Comparison of ENCODE assay signal across 9 cellular contexts in the genomic region with DNA sequence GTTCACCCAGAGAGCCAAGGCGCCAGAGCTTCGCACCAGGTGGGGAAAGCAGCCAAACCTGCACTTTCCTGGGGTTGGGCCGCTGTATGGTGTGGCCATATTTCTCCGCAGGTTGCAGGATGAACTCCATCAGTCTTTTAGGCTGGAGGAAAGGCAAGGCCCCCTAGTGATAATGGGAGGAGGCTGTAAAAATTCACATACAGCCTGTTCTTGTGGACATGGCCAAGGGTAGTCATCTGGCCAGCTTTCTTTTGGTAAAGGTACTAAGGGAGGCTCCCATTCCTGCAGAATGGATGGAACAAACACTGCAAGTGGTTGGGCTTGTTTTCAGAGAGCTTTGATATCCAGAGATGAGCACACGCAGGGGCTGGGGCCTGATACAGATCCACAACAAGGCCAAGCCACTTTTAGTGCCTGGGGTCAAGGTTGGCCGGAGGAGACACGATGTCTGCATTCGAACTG. TPM values are rescaled to one million over a fixed set of nuclear protein-coding genes. Genes with fewer than 3 reads are reported as not detected.
DNase-seq lines count a peak whose midpoint lies in the region; ATAC-seq, FAIRE-seq and TF ChIP-seq lines count a peak whose summit lies in the region.
"Had no signal": no experiment of that assay in that cellular context is flagged by ENCODE, and none has a peak within 500 bp of the region (broad histone marks: within the 10 kb centered on the region; RNA-seq: fewer than 3 reads in every experiment).

No MANE protein-coding gene starts in this region.

- H3K9me3 Mint-ChIP-seq in activated T-helper 2 cell treated with anti-CD3 and anti-CD28 coated beads, Interferon-gamma antibody, Interleukin-2, Interleukin-4, amounts not matched to agents 10 μg/mL and 5 μg/mL and 100 μg/mL, durations not matched to agents 14 hours and 24 hours and 36 hours: no peaks in the 10 kb centered on the region
- no peaks in the 10 kb centered on the region for H3K9me3 Mint-ChIP-seq in stimulated activated naive B cell treated with anti-CD40 and anti-IgM and Interleukin-4, amounts not matched to agents 10 μg/mL and 1 μg/mL and 100 μg/mL, for 72 hours

- H3K4me1 Mint-ChIP-seq in activated T-helper 2 cell treated with anti-CD3 and anti-CD28 coated beads, Interferon-gamma antibody, Interleukin-2, Interleukin-4, amounts not matched to agents 10 μg/mL and 5 μg/mL and 100 μg/mL, durations not matched to agents 14 hours and 24 hours and 36 hours (ENCODE audit: low read depth): peaks cover 14% of the 10 kb centered on the region
- peaks cover 3 to 15% of the 10 kb centered on the region in 2 donors for H3K4me1 Mint-ChIP-seq in stimulated activated naive B cell treated with anti-CD40 and anti-IgM and Interleukin-4, amounts not matched to agents 10 μg/mL and 1 μg/mL and 100 μg/mL, for 72 hours

- WGBS in psoas muscle, 3 donors: 80 to 88% (median 83%) methylated on average over 8 of the region's 8 CpGs

- no peak for ATAC-seq in psoas muscle
- ATAC-seq in stimulated activated naive B cell treated with anti-CD40 and anti-IgM and Interleukin-4, amounts not matched to agents 10 μg/mL and 1 μg/mL and 100 μg/mL, for 72 hours (replicated peaks): no peak

- TF ChIP-seq CTCF in right atrium auricular region (IDR thresholded peaks at IDR 0.05) (no peak), psoas muscle (IDR thresholded peaks at IDR 0.05) (no peak)

- H3K36me3 Mint-ChIP-seq in activated T-helper 2 cell treated with anti-CD3 and anti-CD28 coated beads, Interferon-gamma antibody, Interleukin-2, Interleukin-4, amounts not matched to agents 10 μg/mL and 5 μg/mL and 100 μg/mL, durations not matched to agents 14 hours and 24 hours and 36 hours (ENCODE audit: low read depth): no peaks in the 10 kb centered on the region
- H3K36me3 Mint-ChIP-seq in stimulated activated naive B cell treated with anti-CD40 and anti-IgM and Interleukin-4, amounts not matched to agents 10 μg/mL and 1 μg/mL and 100 μg/mL, for 72 hours: peaks cover 4 to 6% of the 10 kb centered on the region in 2 donors

- H3K27me3 Mint-ChIP-seq in activated T-helper 2 cell treated with anti-CD3 and anti-CD28 coated beads, Interferon-gamma antibody, Interleukin-2, Interleukin-4, amounts not matched to agents 10 μg/mL and 5 μg/mL and 100 μg/mL, durations not matched to agents 14 hours and 24 hours and 36 hours (ENCODE audit: low read depth): peaks cover 66% of the 10 kb centered on the region
- H3K27me3 Mint-ChIP-seq in stimulated activated naive B cell treated with anti-CD40 and anti-IgM and Interleukin-4, amounts not matched to agents 10 μg/mL and 1 μg/mL and 100 μg/mL, for 72 hours: peaks cover 43 to 63% of the 10 kb centered on the region in 2 donors

- H3K4me1 ChIP-seq in right atrium auricular region: peaks cover 0 to 20% of the 10 kb centered on the region in 2 donors
- peaks cover 39% of the 10 kb centered on the region for H3K4me1 ChIP-seq in psoas muscle

- no peak overlapping the region for H3K27ac Mint-ChIP-seq in activated T-helper 2 cell treated with anti-CD3 and anti-CD28 coated beads, Interferon-gamma antibody, Interleukin-2, Interleukin-4, amounts not matched to agents 10 μg/mL and 5 μg/mL and 100 μg/mL, durations not matched to agents 14 hours and 24 hours and 36 hours
- H3K27ac Mint-ChIP-seq in stimulated activated naive B cell treated with anti-CD40 and anti-IgM and Interleukin-4, amounts not matched to agents 10 μg/mL and 1 μg/mL and 100 μg/mL, for 72 hours: no peak overlapping the region

- DNase-seq in EH (ENCODE audit: low read depth) (peak; percentile 6), SW480 (ENCODE audit: low spot score) (peak; percentile 34), right atrium auricular region (ENCODE audit: low spot score) (no peak), psoas muscle (no peak), MG63 (no peak), urothelium cell line (ENCODE audit: low spot score) (no peak)
- DNase-seq in activated T-helper 2 cell treated with anti-CD3 and anti-CD28 coated beads, Interferon-gamma antibody, Interleukin-2, Interleukin-4, amounts not matched to agents 10 μg/mL and 5 μg/mL and 100 μg/mL, durations not matched to agents 14 hours and 24 hours and 36 hours (ENCODE audit: low spot score): no peak
- no peak for DNase-seq in stimulated activated naive B cell treated with anti-CD40 and anti-IgM and Interleukin-4, amounts not matched to agents 10 μg/mL and 1 μg/mL and 100 μg/mL, for 72 hours

- H3K27me3 ChIP-seq in right atrium auricular region (no peaks in the 10 kb centered on the region), psoas muscle (ENCODE audit: insufficient read depth in 3 of 3, low read length in 2 of 3) (no peaks in the 10 kb centered on the region), MG63 (no peaks in the 10 kb centered on the region)

- no peak overlapping the region for H3K4me3 Mint-ChIP-seq in activated T-helper 2 cell treated with anti-CD3 and anti-CD28 coated beads, Interferon-gamma antibody, Interleukin-2, Interleukin-4, amounts not matched to agents 10 μg/mL and 5 μg/mL and 100 μg/mL, durations not matched to agents 14 hours and 24 hours and 36 hours (ENCODE audit: low read depth)
- H3K4me3 Mint-ChIP-seq in stimulated activated naive B cell treated with anti-CD40 and anti-IgM and Interleukin-4, amounts not matched to agents 10 μg/mL and 1 μg/mL and 100 μg/mL, for 72 hours: no peak overlapping the region

- intact Hi-C loops in psoas muscle (cut with DNase I): loop anchor here in 1 of 2 donors (10.0 kb wide), 2 partner anchors 147 to 427 kb away; partner anchors contain the start of gene ZNRF3
- intact Hi-C loops in activated T-helper 2 cell treated with anti-CD3 and anti-CD28 coated beads, Interferon-gamma antibody, Interleukin-2, Interleukin-4, amounts not matched to agents 10 μg/mL and 5 μg/mL and 100 μg/mL, durations not matched to agents 14 hours and 24 hours and 36 hours (cut with micrococcal nuclease): no loop called here

- no peak overlapping the region for H3K4me3 ChIP-seq in right atrium auricular region
- H3K4me3 ChIP-seq in psoas muscle: peak overlapping the region; percentile 64
- no peak overlapping the region for H3K4me3 ChIP-seq in MG63

- no peak for FAIRE-seq in urothelium cell line (lab: Jason Lieb, UNC)

- H3K27ac ChIP-seq in right atrium auricular region (peak overlapping the region; percentile 78 to 83), psoas muscle (peak overlapping the region; percentile 87)
- H3K27ac ChIP-seq: neutrophil had no signal

- H3K36me3 ChIP-seq in right atrium auricular region (no peaks in the 10 kb centered on the region), psoas muscle (ENCODE audit: insufficient read depth in 1 of 2, low read depth in 1 of 2) (no peaks in the 10 kb centered on the region), MG63 (no peaks in the 10 kb centered on the region)
- H3K36me3 ChIP-seq: neutrophil had no signal

- no peaks in the 10 kb centered on the region for H3K9me3 ChIP-seq in right atrium auricular region
- no peaks in the 10 kb centered on the region for H3K9me3 ChIP-seq in psoas muscle
- no peaks in the 10 kb centered on the region for H3K9me3 ChIP-seq in MG63
- H3K9me3 ChIP-seq: neutrophil had no signal

RNA-seq across cellular contexts. Expression of gene C22orf31, which starts 29.6 kb away (rescaled TPM):
- total RNA-seq in right atrium auricular region (not detected), psoas muscle (not detected)
- polyA plus RNA-seq in psoas muscle: not detected
- total RNA-seq in MG63 (2014; rRNA removed; shearing (Covaris generic); ENCODE audit: low replicate concordance): not detected in 2 replicates
- total RNA-seq in activated T-helper 2 cell treated with anti-CD3 and anti-CD28 coated beads, Interferon-gamma antibody, Interleukin-2, Interleukin-4, amounts not matched to agents 10 μg/mL and 5 μg/mL and 100 μg/mL, durations not matched to agents 14 hours and 24 hours and 36 hours: not detected in 2 replicates

RNA-seq across cellular contexts. Expression of gene KREMEN1, which starts 40.8 kb away (rescaled TPM):
- total RNA-seq in right atrium auricular region (10 to 100 TPM; 39.7 to 44.7 TPM), psoas muscle (10 to 100 TPM; 17.5 to 68.2 (median 38.0) TPM)
- 10 to 100 TPM in 1 of 3 donors, 1 to 10 TPM in 2; 7.7 to 13.9 (median 8.8) TPM for polyA plus RNA-seq in psoas muscle
- total RNA-seq in MG63 (2014; rRNA removed; shearing (Covaris generic); ENCODE audit: low replicate concordance): 2.4 and 6.1 TPM in 2 replicates
- 0.23 and 0.27 TPM in 2 replicates for total RNA-seq in activated T-helper 2 cell treated with anti-CD3 and anti-CD28 coated beads, Interferon-gamma antibody, Interleukin-2, Interleukin-4, amounts not matched to agents 10 μg/mL and 5 μg/mL and 100 μg/mL, durations not matched to agents 14 hours and 24 hours and 36 hours

Comparison
In these comparisons a context has a peak if more than half of its experiments do, and no peak if none do; other contexts are left out.
1. DNase-seq: peak in EH (single experiment) and SW480 (single experiment); none in right atrium auricular region (single experiment), psoas muscle (0 of 2), MG63 (single experiment), urothelium cell line (single experiment), activated T-helper 2 cell treated with anti-CD3 and anti-CD28 coated beads, Interferon-gamma antibody, Interleukin-2, Interleukin-4, amounts not matched to agents 10 μg/mL and 5 μg/mL and 100 μg/mL, durations not matched to agents 14 hours and 24 hours and 36 hours (single experiment) and stimulated activated naive B cell treated with anti-CD40 and anti-IgM and Interleukin-4, amounts not matched to agents 10 μg/mL and 1 μg/mL and 100 μg/mL, for 72 hours (single experiment).